8 cellular contexts compared by ENCODE assay signal in the genomic region with DNA sequence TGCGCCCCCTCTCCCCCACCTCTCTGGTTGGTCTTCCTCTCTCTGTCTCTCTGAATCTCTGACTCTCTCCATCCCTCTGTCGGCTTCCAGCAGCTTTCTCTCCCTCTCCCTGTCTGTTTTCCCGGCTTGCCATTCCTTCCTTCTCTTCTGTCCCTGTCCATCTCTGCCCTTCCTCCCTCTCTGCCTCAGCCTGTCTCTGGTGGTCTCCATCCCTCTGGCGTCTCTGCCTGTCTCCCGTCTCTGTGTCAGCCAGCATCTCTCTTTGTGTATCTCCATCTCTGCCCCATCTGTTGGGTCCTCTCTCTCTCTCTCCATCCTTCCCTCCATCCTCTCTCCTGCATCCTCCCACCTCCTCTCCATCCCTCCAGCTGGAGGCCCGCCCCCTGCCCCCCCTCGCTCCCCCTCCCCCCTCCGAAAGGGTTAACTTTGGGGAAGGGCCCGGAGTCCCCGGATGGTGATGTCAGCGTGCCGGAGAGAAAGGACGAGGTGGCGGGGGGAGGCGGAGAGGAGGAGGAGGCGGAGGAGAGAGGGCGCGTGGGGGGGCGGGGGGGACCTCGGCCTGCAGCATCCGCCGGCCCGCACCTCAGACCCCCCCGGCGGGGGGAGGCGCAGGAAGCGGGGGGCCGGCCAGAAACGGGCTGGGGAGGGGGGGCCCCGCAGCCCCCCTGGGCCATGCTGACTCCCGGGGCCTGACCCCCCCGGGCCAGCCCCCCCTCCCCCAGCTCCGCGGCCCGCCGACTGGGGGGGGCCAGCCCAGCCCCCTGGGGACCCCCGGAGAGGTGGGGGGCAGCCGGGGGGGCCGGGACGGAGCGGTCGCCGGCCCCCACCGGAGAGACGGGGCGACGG. TPM values are rescaled to one million over a fixed set of nuclear protein-coding genes. Genes with fewer than 3 reads are reported as not detected.
DNase-seq lines count a peak whose midpoint lies in the region; ATAC-seq and TF ChIP-seq lines count a peak whose summit lies in the region.

BRSK1 (plus strand) TSS at position 450 of the 846 bp plus-strand sequence. CDS start 446 bp downstream, outside the sequence.

- POLR2A ChIA-PET in CD8-positive, alpha-beta memory T cell (lab: Charles Lee), result interaction anchor here (1.5 kb wide), 1 partner anchor 29 kb away, joined by 3 read pairs; no protein-coding TSS in a partner anchor
- POLR2A ChIA-PET in activated CD4-positive, alpha-beta memory T cell treated with anti-CD3 and anti-CD28 coated beads for 36 hours (lab: Charles Lee), result no interaction called here

- H3K9me3 Mint-ChIP-seq in CD8-positive, alpha-beta memory T cell, result no peaks in the 10 kb centered on the region
- H3K9me3 Mint-ChIP-seq in activated CD4-positive, alpha-beta memory T cell treated with anti-CD3 and anti-CD28 coated beads for 36 hours, result no peaks in the 10 kb centered on the region
- H3K9me3 Mint-ChIP-seq in natural killer cell treated with Interleukin-12 subunit alpha and Interleukin-12 subunit beta and Interleukin-15 and Interleukin-18, amount 100 ng/mL, for 72 hours, result no peaks in the 10 kb centered on the region

- H3K9me3 ChIP-seq in CD8-positive, alpha-beta memory T cell (ENCODE audit: low read length), result no peaks in the 10 kb centered on the region
- H3K9me3 ChIP-seq in endocrine pancreas (ENCODE audit: control insufficient read depth, low read length) (no peaks in the 10 kb centered on the region), transverse colon (no peaks in the 10 kb centered on the region)

- H3K4me1 Mint-ChIP-seq in CD8-positive, alpha-beta memory T cell, result peaks cover 30 to 44% (median 38%) of the 10 kb centered on the region in 3 donors
- peaks cover 24% of the 10 kb centered on the region for H3K4me1 Mint-ChIP-seq in activated CD4-positive, alpha-beta memory T cell treated with anti-CD3 and anti-CD28 coated beads for 36 hours (ENCODE audit: low read depth)
- H3K4me1 Mint-ChIP-seq in natural killer cell treated with Interleukin-12 subunit alpha and Interleukin-12 subunit beta and Interleukin-15 and Interleukin-18, amount 100 ng/mL, for 72 hours (ENCODE audit: low read depth in 2 of 2), result peaks cover 27 to 31% of the 10 kb centered on the region in 2 donors

- no peaks in the 10 kb centered on the region for H3K36me3 ChIP-seq in CD8-positive, alpha-beta memory T cell (ENCODE audit: insufficient read depth, low read length)
- H3K36me3 ChIP-seq in endocrine pancreas (ENCODE audit: control insufficient read depth, insufficient read depth, low read length) (no peaks in the 10 kb centered on the region), transverse colon (no peaks in the 10 kb centered on the region)

- 21% methylated on average over 5 to 9 of the region's 47 CpGs for WGBS in transverse colon (ENCODE audit: low coverage in 1 of 2), 2 donors

- ATAC-seq in natural killer cell treated with Interleukin-12 subunit alpha and Interleukin-12 subunit beta and Interleukin-15 and Interleukin-18, amount 100 ng/mL, for 72 hours, result no peak
- ATAC-seq in GM18867 (IDR thresholded peaks at IDR 0.05; ENCODE audit: unreplicated experiment) (no peak), GM21723 (IDR thresholded peaks at IDR 0.05; ENCODE audit: unreplicated experiment) (no peak)

- TF ChIP-seq POLR2A in transverse colon (IDR thresholded peaks at IDR 0.05), result no peak

- peak within 1 kb of the TSS; percentile 56 for H3K9ac ChIP-seq in endocrine pancreas (ENCODE audit: control insufficient read depth, insufficient read depth, low read length)

- no peak for TF ChIP-seq EP300 in transverse colon (IDR thresholded peaks at IDR 0.05; ENCODE audit: low read depth)

- peak within 1 kb of the TSS; percentile 16 for H3K27ac ChIP-seq in CD8-positive, alpha-beta memory T cell (ENCODE audit: low read depth, low read length)
- H3K27ac ChIP-seq in transverse colon, result peak within 1 kb of the TSS; percentile 68 to 91 (median 84)

- H3K27ac Mint-ChIP-seq in CD8-positive, alpha-beta memory T cell, result peak within 1 kb of the TSS; percentile 15 to 93 (median 87)
- no peak within 1 kb of the TSS for H3K27ac Mint-ChIP-seq in activated CD4-positive, alpha-beta memory T cell treated with anti-CD3 and anti-CD28 coated beads for 36 hours
- peak within 1 kb of the TSS; percentile 57 to 72 for H3K27ac Mint-ChIP-seq in natural killer cell treated with Interleukin-12 subunit alpha and Interleukin-12 subunit beta and Interleukin-15 and Interleukin-18, amount 100 ng/mL, for 72 hours

- CTCF ChIA-PET in CD8-positive, alpha-beta memory T cell (lab: Charles Lee), result interaction anchor here (1.2 kb wide), 1 partner anchor 7 kb away, joined by 3 read pairs; no protein-coding TSS in a partner anchor
- CTCF ChIA-PET in activated CD4-positive, alpha-beta memory T cell treated with anti-CD3 and anti-CD28 coated beads for 36 hours (lab: Charles Lee), result no interaction called here

- DNase-seq in CD8-positive, alpha-beta memory T cell, result peak; percentile 25 to 73 (median 34)
- peak; percentile 76 for DNase-seq in NCI-H1694 treated with DMSO at 0.1 percent for 48 hours (lab: John Stamatoyannopoulos, UW)
- DNase-seq in activated CD4-positive, alpha-beta memory T cell treated with anti-CD3 and anti-CD28 coated beads for 36 hours, result peak; percentile 63
- no peak for DNase-seq in natural killer cell treated with Interleukin-12 subunit alpha and Interleukin-12 subunit beta and Interleukin-15 and Interleukin-18, amount 100 ng/mL, for 72 hours (ENCODE audit: low spot score)
- peak; percentile 60 for DNase-seq in transverse colon

- in situ Hi-C loops in transverse colon (cut with MboI; ENCODE audit: low pct_ligation_motif_present in 1 of 4, low pct_unique_long_range_greater_than_20kb in 1 of 4, low sequenced_read_pairs in 3 of 4), result loop anchor here in 3 of 4 donors (25.0 kb wide), 2 partner anchors 104 to 129 kb away; partner anchors contain the start of genes UBE2S (in 2 of the 3), RPL28 (in 1 of the 3), TMEM190 (in 1 of the 3) and TMEM238 (in 1 of the 3)

- no peak within 1 kb of the TSS for H3K4me3 ChIP-seq in CD8-positive, alpha-beta memory T cell (ENCODE audit: low read length)
- H3K4me3 ChIP-seq in endocrine pancreas (ENCODE audit: control insufficient read depth, insufficient read depth, low read length), result no peak within 1 kb of the TSS
- H3K4me3 ChIP-seq in transverse colon, result peak within 1 kb of the TSS; percentile 45 to 58 (median 50)

- peaks cover 0 to 4% (median 0%) of the 10 kb centered on the region in 3 donors for H3K36me3 Mint-ChIP-seq in CD8-positive, alpha-beta memory T cell
- no peaks in the 10 kb centered on the region for H3K36me3 Mint-ChIP-seq in activated CD4-positive, alpha-beta memory T cell treated with anti-CD3 and anti-CD28 coated beads for 36 hours
- H3K36me3 Mint-ChIP-seq in natural killer cell treated with Interleukin-12 subunit alpha and Interleukin-12 subunit beta and Interleukin-15 and Interleukin-18, amount 100 ng/mL, for 72 hours, result no peaks in the 10 kb centered on the region

- no peak for TF ChIP-seq CTCF in transverse colon (IDR thresholded peaks at IDR 0.05)

- intact Hi-C loops in activated CD4-positive, alpha-beta memory T cell treated with anti-CD3 and anti-CD28 coated beads for 36 hours (cut with micrococcal nuclease), result no loop called here
- intact Hi-C loops in transverse colon (cut with DNase I; ENCODE audit: low total_unique reads), result no loop called here

- H3K27me3 ChIP-seq in CD8-positive, alpha-beta memory T cell (ENCODE audit: insufficient read depth, low read length, poor library complexity, severe bottlenecking), result no peaks in the 10 kb centered on the region
- H3K27me3 ChIP-seq in endocrine pancreas (ENCODE audit: control insufficient read depth, insufficient read depth, low read length) (no peaks in the 10 kb centered on the region), transverse colon (peaks cover 19% of the 10 kb centered on the region)

- H3K27me3 Mint-ChIP-seq in CD8-positive, alpha-beta memory T cell, result peaks cover 0 to 5% of the 10 kb centered on the region in 2 donors
- H3K27me3 Mint-ChIP-seq in activated CD4-positive, alpha-beta memory T cell treated with anti-CD3 and anti-CD28 coated beads for 36 hours, result no peaks in the 10 kb centered on the region
- H3K27me3 Mint-ChIP-seq in natural killer cell treated with Interleukin-12 subunit alpha and Interleukin-12 subunit beta and Interleukin-15 and Interleukin-18, amount 100 ng/mL, for 72 hours, result peaks cover 0 to 3% of the 10 kb centered on the region in 2 donors

- peak within 1 kb of the TSS; percentile 37 to 77 (median 63) for H3K4me3 Mint-ChIP-seq in CD8-positive, alpha-beta memory T cell
- peak within 1 kb of the TSS; percentile 23 for H3K4me3 Mint-ChIP-seq in activated CD4-positive, alpha-beta memory T cell treated with anti-CD3 and anti-CD28 coated beads for 36 hours
- H3K4me3 Mint-ChIP-seq in natural killer cell treated with Interleukin-12 subunit alpha and Interleukin-12 subunit beta and Interleukin-15 and Interleukin-18, amount 100 ng/mL, for 72 hours, result peak within 1 kb of the TSS; percentile 54

- H3K4me1 ChIP-seq in CD8-positive, alpha-beta memory T cell (ENCODE audit: insufficient read depth, low read length), result peaks cover 22% of the 10 kb centered on the region
- H3K4me1 ChIP-seq in endocrine pancreas (ENCODE audit: control insufficient read depth, insufficient read depth, low read length) (no peaks in the 10 kb centered on the region), transverse colon (peaks cover 12 to 30% (median 16%) of the 10 kb centered on the region in 4 donors)

RNA-seq across cellular contexts. Expression of gene BRSK1, which starts in this region (rescaled TPM):
- 1 to 10 TPM; 4.1 to 5.7 TPM for total RNA-seq in CD8-positive, alpha-beta memory T cell
- polyA plus RNA-seq in CD8-positive, alpha-beta memory T cell, result 0.82 TPM
- 1 to 10 TPM; 3.3 to 5.6 TPM for total RNA-seq in activated CD4-positive, alpha-beta memory T cell treated with anti-CD3 and anti-CD28 coated beads for 36 hours
- 10 to 100 TPM; 11.9 to 15.7 TPM for total RNA-seq in natural killer cell treated with Interleukin-12 subunit alpha and Interleukin-12 subunit beta and Interleukin-15 and Interleukin-18, amount 100 ng/mL, for 72 hours
- 10 to 100 TPM in 1 of 4 donors, 1 to 10 TPM in 3; 1.4 to 17.6 (median 4.7) TPM for total RNA-seq in transverse colon

Comparison
In these comparisons a context has a peak if more than half of its experiments do, and no peak if none do; other contexts are left out.
1. H3K4me3 ChIP-seq: peak in transverse colon (4 of 4); none in CD8-positive, alpha-beta memory T cell (single experiment) and endocrine pancreas (single experiment).
2. Peak in every context shown above with its lines, with median percentiles within 50 percentile points of each other: H3K4me3 Mint-ChIP-seq.